In genomic region chr3:42698911-42699230, GRCh38 we compare ENCODE assay signal across 17 cellular contexts. TPM values are rescaled to one million over a fixed set of nuclear protein-coding genes. Genes with fewer than 3 reads are reported as not detected.
DNase-seq lines count a peak whose midpoint lies in the region; ATAC-seq, FAIRE-seq and TF ChIP-seq lines count a peak whose summit lies in the region.
"Had no signal": no experiment of that assay in that cellular context is flagged by ENCODE, and none has a peak within 500 bp of the region (broad histone marks: within the 10 kb centered on the region; RNA-seq: fewer than 3 reads in every experiment).

No MANE protein-coding gene starts in this region.

- intact Hi-C loops in activated CD4-positive, alpha-beta memory T cell treated with anti-CD3 and anti-CD28 coated beads for 36 hours (cut with micrococcal nuclease) = no loop called here
- intact Hi-C loops in HepG2 (cut with micrococcal nuclease; ENCODE audit: unreplicated experiment) (no loop called here), stomach (cut with DNase I; ENCODE audit: low total_unique reads) (no loop called here), thyroid gland (cut with DNase I) (no loop called here)

- TF ChIP-seq EP300 in HepG2 (IDR thresholded peaks at IDR 0.05; ENCODE audit: low read depth in 2 of 2, low read length in 2 of 2) = no peak
- no peak for TF ChIP-seq EP300 in HepG2 (CRISPR knock-in tag; IDR thresholded peaks at IDR 0.05; ENCODE audit: borderline replicate concordance)
- TF ChIP-seq EP300 in stomach (IDR thresholded peaks at IDR 0.05) = no peak

- no peak for TF ChIP-seq RAD21 in HepG2 (CRISPR knock-in tag; IDR thresholded peaks at IDR 0.05)

- H3K79me2 ChIP-seq in HepG2 (ENCODE audit: insufficient read depth, low read length) = no peaks in the 10 kb centered on the region
- H3K79me2 ChIP-seq in smooth muscle cell (ENCODE audit: low read depth) = no peaks in the 10 kb centered on the region

- H3K4me3 ChIP-seq in HepG2 (replicated peaks in 1 of 3; ENCODE audit: insufficient read depth in 1 of 3, low read depth in 2 of 3, low read length in 3 of 3) = no peak overlapping the region
- H3K4me3 ChIP-seq in stomach = no peak overlapping the region
- no peak overlapping the region for H3K4me3 ChIP-seq in smooth muscle cell
- H3K4me3 ChIP-seq in thyroid gland (replicated peaks in 1 of 3) = no peak overlapping the region
- H3K4me3 ChIP-seq: upper lobe of left lung had no signal

- H3K9me3 Mint-ChIP-seq in activated T-cell treated with anti-CD3 and anti-CD28 coated beads, Interleukin-2, amount 50 U/mL, for 24 hours = no peaks in the 10 kb centered on the region
- no peaks in the 10 kb centered on the region for H3K9me3 Mint-ChIP-seq in activated T-cell treated with anti-CD3 and anti-CD28 coated beads, Interleukin-2, amount 50 U/mL, for 4 hours
- H3K9me3 Mint-ChIP-seq in activated CD4-positive, alpha-beta memory T cell treated with anti-CD3 and anti-CD28 coated beads for 36 hours = no peaks in the 10 kb centered on the region
- H3K9me3 Mint-ChIP-seq: activated naive CD4-positive, alpha-beta T cell treated with anti-CD3 and anti-CD28 coated beads, Interleukin-2, amount 50 U/mL, for 72 hours; CD8-positive, alpha-beta memory T cell had no signal

- H3K27me3 ChIP-seq in HepG2 (ENCODE audit: control insufficient read depth in 1 of 2, insufficient read depth in 2 of 2, low read length in 2 of 2) (peaks cover 7 to 12% of the 10 kb centered on the region in 2 experiments; a peak in 3 of 5 replicates), stomach (peaks cover 0 to 29% (median 0%) of the 10 kb centered on the region in 3 donors), smooth muscle cell (ENCODE audit: low read depth) (peaks cover 14% of the 10 kb centered on the region), thyroid gland (no peaks in the 10 kb centered on the region)
- H3K27me3 ChIP-seq: heart left ventricle, upper lobe of left lung had no signal

- DNase-seq in activated T-cell treated with anti-CD3 and anti-CD28 coated beads, Interleukin-2, amount 50 U/mL, for 24 hours = peak; percentile 29
- no peak for DNase-seq in activated T-cell treated with anti-CD3 and anti-CD28 coated beads, Interleukin-2, amount 50 U/mL, for 4 hours
- peak; percentile 55 for DNase-seq in activated CD4-positive, alpha-beta memory T cell treated with anti-CD3 and anti-CD28 coated beads for 36 hours
- DNase-seq in HepG2 (ENCODE audit: low spot score) (no peak), stomach (peak; percentile 15), smooth muscle cell (lab: John Stamatoyannopoulos, UW; ENCODE audit: unreplicated experiment) (no peak), thyroid gland (no peak), DMS153 (lab: John Stamatoyannopoulos, UW) (no peak)
- DNase-seq: CD8-positive, alpha-beta memory T cell; IMR-90; NCI-H1092; NCI-H774; stimulated activated CD4-positive, alpha-beta T cell treated with anti-CD3 and anti-CD28 coated beads, Interleukin-4, amount 100 ng/mL, for 24 hours had no signal

- H3K4me3 Mint-ChIP-seq in activated T-cell treated with anti-CD3 and anti-CD28 coated beads, Interleukin-2, amount 50 U/mL, for 24 hours = no peak overlapping the region
- no peak overlapping the region for H3K4me3 Mint-ChIP-seq in activated T-cell treated with anti-CD3 and anti-CD28 coated beads, Interleukin-2, amount 50 U/mL, for 4 hours
- H3K4me3 Mint-ChIP-seq in activated CD4-positive, alpha-beta memory T cell treated with anti-CD3 and anti-CD28 coated beads for 36 hours = no peak overlapping the region

- H3K4me2 ChIP-seq in HepG2 (ENCODE audit: low read depth, low read length) = no peak overlapping the region
- H3K4me2 ChIP-seq in smooth muscle cell = no peak overlapping the region

- WGBS in HepG2 (ENCODE audit: low lambda C conversion rate) = 5% methylated on average over 7 of the region's 9 CpGs
- WGBS in stomach, 5 donors = 63 to 88% (median 67%) methylated on average over 9 of the region's 9 CpGs
- 83% methylated on average over 9 of the region's 9 CpGs for WGBS in smooth muscle cell (ENCODE audit: low lambda C conversion rate)
- 72 to 73% methylated on average over 8 to 9 of the region's 9 CpGs for WGBS in thyroid gland, 2 donors

- CTCF ChIA-PET in activated CD4-positive, alpha-beta memory T cell treated with anti-CD3 and anti-CD28 coated beads for 36 hours (lab: Charles Lee) = interaction anchor here (0.6 kb wide), 1 partner anchor 147 kb away, joined by 3 read pairs; no protein-coding TSS in a partner anchor
- CTCF ChIA-PET in HepG2 (lab: Yijun Ruan, JAX; ENCODE audit: low intra/inter-chr PET ratio, low total read pairs) = no interaction called here

- H2AFZ ChIP-seq in HepG2 (ENCODE audit: low read length) (no peak overlapping the region), smooth muscle cell (ENCODE audit: low read depth) (no peak overlapping the region)

- BruUV-seq in HepG2 (replicated peaks; lab: Mats Ljungman, UMichigan) = no TSS peak

- H3K27ac ChIP-seq in HepG2 (ENCODE audit: extremely low read length, insufficient read depth, low read length) = no peak overlapping the region
- no peak overlapping the region for H3K27ac ChIP-seq in stomach
- H3K27ac ChIP-seq in smooth muscle cell (ENCODE audit: low read depth) = no peak overlapping the region
- no peak overlapping the region for H3K27ac ChIP-seq in thyroid gland
- H3K27ac ChIP-seq: upper lobe of left lung had no signal

- peaks cover 7% of the 10 kb centered on the region for H3K4me1 Mint-ChIP-seq in activated T-cell treated with anti-CD3 and anti-CD28 coated beads, Interleukin-2, amount 50 U/mL, for 24 hours (ENCODE audit: low read depth)
- peaks cover 2% of the 10 kb centered on the region for H3K4me1 Mint-ChIP-seq in activated T-cell treated with anti-CD3 and anti-CD28 coated beads, Interleukin-2, amount 50 U/mL, for 4 hours (ENCODE audit: low read depth)
- peaks cover 6% of the 10 kb centered on the region for H3K4me1 Mint-ChIP-seq in activated CD4-positive, alpha-beta memory T cell treated with anti-CD3 and anti-CD28 coated beads for 36 hours (ENCODE audit: low read depth)

- no peaks in the 10 kb centered on the region for H3F3A ChIP-seq in smooth muscle cell (ENCODE audit: low read depth)

- H3K36me3 ChIP-seq in HepG2 (replicated peaks in 1 of 2; ENCODE audit: control insufficient read depth in 1 of 2, insufficient read depth in 2 of 2, low read length in 2 of 2) (no peaks in the 10 kb centered on the region), stomach (no peaks in the 10 kb centered on the region), smooth muscle cell (ENCODE audit: low read depth) (no peaks in the 10 kb centered on the region), thyroid gland (no peaks in the 10 kb centered on the region)
- H3K36me3 ChIP-seq: upper lobe of left lung had no signal

- TF ChIP-seq POLR2A in HepG2 (IDR thresholded peaks at IDR 0.05; ENCODE audit: insufficient read depth in 1 of 2, low read depth in 2 of 2, low read length in 2 of 2) (no peak), stomach (IDR thresholded peaks at IDR 0.05) (no peak), thyroid gland (IDR thresholded peaks at IDR 0.05) (no peak)

- no peaks in the 10 kb centered on the region for H3K9me3 ChIP-seq in HepG2 (ENCODE audit: low read length)
- H3K9me3 ChIP-seq in stomach = no peaks in the 10 kb centered on the region
- no peaks in the 10 kb centered on the region for H3K9me3 ChIP-seq in smooth muscle cell (replicated peaks; ENCODE audit: low read depth)
- H3K9me3 ChIP-seq in thyroid gland = no peaks in the 10 kb centered on the region
- H3K9me3 ChIP-seq: heart left ventricle, upper lobe of left lung had no signal

- H3K9ac ChIP-seq in HepG2 (ENCODE audit: insufficient read depth, low read depth, low read length) (no peak overlapping the region), smooth muscle cell (ENCODE audit: low read depth) (no peak overlapping the region)

- FAIRE-seq in HepG2 (lab: Jason Lieb, UNC) = no peak
- FAIRE-seq: islet of Langerhans had no signal

- peaks cover 13% of the 10 kb centered on the region for H3K27me3 Mint-ChIP-seq in activated T-cell treated with anti-CD3 and anti-CD28 coated beads, Interleukin-2, amount 50 U/mL, for 24 hours
- peaks cover 4% of the 10 kb centered on the region for H3K27me3 Mint-ChIP-seq in activated T-cell treated with anti-CD3 and anti-CD28 coated beads, Interleukin-2, amount 50 U/mL, for 4 hours (ENCODE audit: low read depth)
- H3K27me3 Mint-ChIP-seq in activated CD4-positive, alpha-beta memory T cell treated with anti-CD3 and anti-CD28 coated beads for 36 hours = no peaks in the 10 kb centered on the region

- no peaks in the 10 kb centered on the region for H3K36me3 Mint-ChIP-seq in activated T-cell treated with anti-CD3 and anti-CD28 coated beads, Interleukin-2, amount 50 U/mL, for 24 hours (ENCODE audit: low read depth)
- H3K36me3 Mint-ChIP-seq in activated T-cell treated with anti-CD3 and anti-CD28 coated beads, Interleukin-2, amount 50 U/mL, for 4 hours (ENCODE audit: insufficient read depth) = no peaks in the 10 kb centered on the region
- H3K36me3 Mint-ChIP-seq in activated CD4-positive, alpha-beta memory T cell treated with anti-CD3 and anti-CD28 coated beads for 36 hours = no peaks in the 10 kb centered on the region
- H3K36me3 Mint-ChIP-seq: activated naive CD4-positive, alpha-beta T cell treated with anti-CD3 and anti-CD28 coated beads, Interleukin-2, amount 50 U/mL, for 72 hours; CD8-positive, alpha-beta memory T cell had no signal

- in situ Hi-C loops in HepG2 (cut with HindIII; ENCODE audit: extremely low pct_ligation_motif_present, low pct_unique_long_range_greater_than_20kb) = no loop called here

- ATAC-seq in activated T-cell treated with anti-CD3 and anti-CD28 coated beads, Interleukin-2, amount 50 U/mL, for 4 hours = no peak
- ATAC-seq in HepG2 = no peak
- ATAC-seq: heart left ventricle had no signal

- no peaks in the 10 kb centered on the region for H4K20me1 ChIP-seq in HepG2 (ENCODE audit: insufficient read depth, low read length)
- H4K20me1 ChIP-seq in smooth muscle cell (ENCODE audit: low read depth) = no peaks in the 10 kb centered on the region

- H3K4me1 ChIP-seq in HepG2 (ENCODE audit: insufficient read depth, low read length) (no peaks in the 10 kb centered on the region), stomach (peaks cover 0 to 4% (median 0%) of the 10 kb centered on the region in 4 donors), smooth muscle cell (ENCODE audit: low read depth) (no peaks in the 10 kb centered on the region), thyroid gland (peaks cover 14 to 27% of the 10 kb centered on the region in 2 donors)

- H3K27ac Mint-ChIP-seq in activated T-cell treated with anti-CD3 and anti-CD28 coated beads, Interleukin-2, amount 50 U/mL, for 24 hours = no peak overlapping the region
- no peak overlapping the region for H3K27ac Mint-ChIP-seq in activated CD4-positive, alpha-beta memory T cell treated with anti-CD3 and anti-CD28 coated beads for 36 hours
- H3K27ac Mint-ChIP-seq: activated naive CD4-positive, alpha-beta T cell treated with anti-CD3 and anti-CD28 coated beads, Interleukin-2, amount 50 U/mL, for 72 hours; CD8-positive, alpha-beta memory T cell had no signal

- TF ChIP-seq CTCF in HepG2 (CRISPR knock-in tag; IDR thresholded peaks at IDR 0.05) (no peak), stomach (IDR thresholded peaks at IDR 0.05) (no peak), smooth muscle cell (IDR thresholded peaks at IDR 0.05; ENCODE audit: borderline replicate concordance, insufficient read depth, poor library complexity, severe bottlenecking) (no peak), thyroid gland (IDR thresholded peaks at IDR 0.05) (no peak)

- POLR2A ChIA-PET in activated CD4-positive, alpha-beta memory T cell treated with anti-CD3 and anti-CD28 coated beads for 36 hours (lab: Charles Lee) = no interaction called here
- POLR2A ChIA-PET in HepG2 (lab: Yijun Ruan, JAX) = no interaction called here

RNA-seq across cellular contexts. Expression of gene HHATL, which starts 3.7 kb away (rescaled TPM):
- total RNA-seq in activated T-cell treated with anti-CD3 and anti-CD28 coated beads, Interleukin-2, amount 50 U/mL, for 4 hours = not detected
- total RNA-seq in activated CD4-positive, alpha-beta memory T cell treated with anti-CD3 and anti-CD28 coated beads for 36 hours = not detected
- total RNA-seq in HepG2 (2016; rRNA removed; fragmentation: Illumina TruSeq; extraction: Trizol) = not detected in 2 replicates
- total RNA-seq in HepG2 (2016; cell fraction: cytosol; rRNA removed; fragmentation: Illumina TruSeq; extraction: Trizol; ENCODE audit: low read depth) = not detected in 2 replicates
- not detected in 2 replicates for total RNA-seq in HepG2 (2016; cell fraction: insoluble cytoplasmic fraction; rRNA removed; fragmentation: Illumina TruSeq; extraction: Trizol)
- not detected in 2 replicates for total RNA-seq in HepG2 (2016; cell fraction: membrane; rRNA removed; fragmentation: Illumina TruSeq; extraction: Trizol)
- total RNA-seq in HepG2 (2016; cell fraction: nucleus; rRNA removed; fragmentation: Illumina TruSeq; extraction: Trizol) = 0.62 TPM in 1 of 2 replicates, not detected in the other
- polyA plus RNA-seq in HepG2 (2011; rRNA removed) = 0.04 and 0.26 TPM in 2 replicates
- 0.08 TPM in 2 replicates for polyA plus RNA-seq in HepG2 (2011; cell fraction: cytosol; rRNA removed)
- polyA plus RNA-seq in HepG2 (2011; cell fraction: nucleus; rRNA removed) = 0.74 and 1.2 TPM in 2 replicates
- not detected in 2 replicates for polyA plus RNA-seq in HepG2 (2012)
- not detected in 2 replicates for polyA plus RNA-seq in HepG2 (2016; cell fraction: cytosol; fragmentation: Illumina TruSeq; extraction: Trizol; ENCODE audit: low read depth)
- polyA plus RNA-seq in HepG2 (2016; cell fraction: insoluble cytoplasmic fraction; fragmentation: Illumina TruSeq; extraction: Trizol; ENCODE audit: low read depth) = not detected in 2 replicates
- polyA plus RNA-seq in HepG2 (2016; cell fraction: membrane; fragmentation: Illumina TruSeq; extraction: Trizol; ENCODE audit: low read depth) = not detected in 2 replicates
- polyA plus RNA-seq in HepG2 (2016; cell fraction: nucleus; fragmentation: Illumina TruSeq; extraction: Trizol; ENCODE audit: insufficient read depth, low read depth) = not detected in 2 replicates
- polyA minus RNA-seq in HepG2 (2011; rRNA and poly(A)+ RNA removed; ENCODE audit: low replicate concordance) = not detected in 2 replicates
- not detected in 2 replicates for polyA minus RNA-seq in HepG2 (2011; cell fraction: cytosol; rRNA and poly(A)+ RNA removed)
- 0.62 TPM in 1 of 2 replicates, not detected in the other for polyA minus RNA-seq in HepG2 (2011; cell fraction: nucleus; rRNA and poly(A)+ RNA removed)
- total RNA-seq in stomach = not detected
- polyA plus RNA-seq in stomach = 1 to 10 TPM in 1 of 3 donors, under 1 TPM in 2; 0.81 to 6.9 (median 0.90) TPM
- total RNA-seq in smooth muscle cell = not detected in 2 replicates
- not detected in 2 replicates for polyA plus RNA-seq in smooth muscle cell
- 10 to 100 TPM; 15.7 to 64.1 (median 32.4) TPM for total RNA-seq in thyroid gland
- total RNA-seq: activated naive CD4-positive, alpha-beta T cell treated with anti-CD3 and anti-CD28 coated beads, Interleukin-2, amount 50 U/mL, for 72 hours; CD8-positive, alpha-beta memory T cell; IMR-90 had no signal
- polyA plus RNA-seq: CD8-positive, alpha-beta memory T cell; IMR-90 had no signal

RNA-seq across cellular contexts. Expression of gene KLHL40, which starts 13.5 kb away (rescaled TPM):
- total RNA-seq in activated T-cell treated with anti-CD3 and anti-CD28 coated beads, Interleukin-2, amount 50 U/mL, for 4 hours = not detected
- not detected for total RNA-seq in activated CD4-positive, alpha-beta memory T cell treated with anti-CD3 and anti-CD28 coated beads for 36 hours
- not detected in 2 replicates for total RNA-seq in HepG2 (2016; rRNA removed; fragmentation: Illumina TruSeq; extraction: Trizol)
- not detected in 2 replicates for total RNA-seq in HepG2 (2016; cell fraction: cytosol; rRNA removed; fragmentation: Illumina TruSeq; extraction: Trizol; ENCODE audit: low read depth)
- total RNA-seq in HepG2 (2016; cell fraction: insoluble cytoplasmic fraction; rRNA removed; fragmentation: Illumina TruSeq; extraction: Trizol) = not detected in 2 replicates
- not detected in 2 replicates for total RNA-seq in HepG2 (2016; cell fraction: membrane; rRNA removed; fragmentation: Illumina TruSeq; extraction: Trizol)
- not detected in 2 replicates for total RNA-seq in HepG2 (2016; cell fraction: nucleus; rRNA removed; fragmentation: Illumina TruSeq; extraction: Trizol)
- polyA plus RNA-seq in HepG2 (2011; rRNA removed) = not detected in 2 replicates
- polyA plus RNA-seq in HepG2 (2011; cell fraction: cytosol; rRNA removed) = not detected in 2 replicates
- polyA plus RNA-seq in HepG2 (2011; cell fraction: nucleus; rRNA removed) = not detected in 2 replicates
- not detected in 2 replicates for polyA plus RNA-seq in HepG2 (2012)
- not detected in 2 replicates for polyA plus RNA-seq in HepG2 (2016; cell fraction: cytosol; fragmentation: Illumina TruSeq; extraction: Trizol; ENCODE audit: low read depth)
- polyA plus RNA-seq in HepG2 (2016; cell fraction: insoluble cytoplasmic fraction; fragmentation: Illumina TruSeq; extraction: Trizol; ENCODE audit: low read depth) = not detected in 2 replicates
- polyA plus RNA-seq in HepG2 (2016; cell fraction: membrane; fragmentation: Illumina TruSeq; extraction: Trizol; ENCODE audit: low read depth) = not detected in 2 replicates
- polyA plus RNA-seq in HepG2 (2016; cell fraction: nucleus; fragmentation: Illumina TruSeq; extraction: Trizol; ENCODE audit: insufficient read depth, low read depth) = not detected in 2 replicates
- 0.12 TPM in 1 of 2 replicates, not detected in the other for polyA minus RNA-seq in HepG2 (2011; rRNA and poly(A)+ RNA removed; ENCODE audit: low replicate concordance)
- not detected in 2 replicates for polyA minus RNA-seq in HepG2 (2011; cell fraction: cytosol; rRNA and poly(A)+ RNA removed)
- not detected in 2 replicates for polyA minus RNA-seq in HepG2 (2011; cell fraction: nucleus; rRNA and poly(A)+ RNA removed)
- under 1 TPM in 1 of 5 donors, not detected in 4; 0.18 TPM for total RNA-seq in stomach
- 1 to 10 TPM in 1 of 3 donors, under 1 TPM in 1, not detected in 1; 0.05 to 2.0 TPM for polyA plus RNA-seq in stomach
- not detected in 2 replicates for total RNA-seq in smooth muscle cell
- not detected in 2 replicates for polyA plus RNA-seq in smooth muscle cell
- total RNA-seq in thyroid gland = not detected
- total RNA-seq: activated naive CD4-positive, alpha-beta T cell treated with anti-CD3 and anti-CD28 coated beads, Interleukin-2, amount 50 U/mL, for 72 hours; CD8-positive, alpha-beta memory T cell; IMR-90; upper lobe of left lung had no signal
- polyA plus RNA-seq: CD8-positive, alpha-beta memory T cell; IMR-90 had no signal

RNA-seq across cellular contexts. Expression of gene ZBTB47, which starts 45.4 kb away (rescaled TPM):
- total RNA-seq in activated T-cell treated with anti-CD3 and anti-CD28 coated beads, Interleukin-2, amount 50 U/mL, for 4 hours = under 1 TPM; 0.26 to 0.79 (median 0.56) TPM
- total RNA-seq in activated CD4-positive, alpha-beta memory T cell treated with anti-CD3 and anti-CD28 coated beads for 36 hours = 1 to 10 TPM; 1.0 to 1.1 TPM
- total RNA-seq in HepG2 (2016; rRNA removed; fragmentation: Illumina TruSeq; extraction: Trizol) (1.4 and 3.1 TPM in 2 replicates), stomach (10 to 100 TPM; 10.1 to 40.3 (median 19.6) TPM), smooth muscle cell (6.5 and 7.7 TPM in 2 replicates), thyroid gland (10 to 100 TPM; 33.3 to 44.4 (median 42.0) TPM)
- 0.20 and 0.44 TPM in 2 replicates for total RNA-seq in HepG2 (2016; cell fraction: cytosol; rRNA removed; fragmentation: Illumina TruSeq; extraction: Trizol; ENCODE audit: low read depth)
- total RNA-seq in HepG2 (2016; cell fraction: insoluble cytoplasmic fraction; rRNA removed; fragmentation: Illumina TruSeq; extraction: Trizol) = 1.4 and 3.1 TPM in 2 replicates
- total RNA-seq in HepG2 (2016; cell fraction: membrane; rRNA removed; fragmentation: Illumina TruSeq; extraction: Trizol) = 1.5 and 1.6 TPM in 2 replicates
- 2.9 and 3.4 TPM in 2 replicates for total RNA-seq in HepG2 (2016; cell fraction: nucleus; rRNA removed; fragmentation: Illumina TruSeq; extraction: Trizol)
- polyA plus RNA-seq in HepG2 (2011; rRNA removed) (1.5 and 2.4 TPM in 2 replicates), stomach (10 to 100 TPM; 10.4 to 40.0 (median 32.1) TPM), smooth muscle cell (4.6 TPM in 2 replicates)
- 1.3 and 1.5 TPM in 2 replicates for polyA plus RNA-seq in HepG2 (2011; cell fraction: cytosol; rRNA removed)
- 5.0 and 5.4 TPM in 2 replicates for polyA plus RNA-seq in HepG2 (2011; cell fraction: nucleus; rRNA removed)
- 1.1 and 1.5 TPM in 2 replicates for polyA plus RNA-seq in HepG2 (2012)
- 0.19 and 0.20 TPM in 2 replicates for polyA plus RNA-seq in HepG2 (2016; cell fraction: cytosol; fragmentation: Illumina TruSeq; extraction: Trizol; ENCODE audit: low read depth)
- 1.4 and 1.5 TPM in 2 replicates for polyA plus RNA-seq in HepG2 (2016; cell fraction: insoluble cytoplasmic fraction; fragmentation: Illumina TruSeq; extraction: Trizol; ENCODE audit: low read depth)
- 0.82 and 1.3 TPM in 2 replicates for polyA plus RNA-seq in HepG2 (2016; cell fraction: membrane; fragmentation: Illumina TruSeq; extraction: Trizol; ENCODE audit: low read depth)
- 2.3 and 3.8 TPM in 2 replicates for polyA plus RNA-seq in HepG2 (2016; cell fraction: nucleus; fragmentation: Illumina TruSeq; extraction: Trizol; ENCODE audit: insufficient read depth, low read depth)
- 7.3 and 12.7 TPM in 2 replicates for polyA minus RNA-seq in HepG2 (2011; rRNA and poly(A)+ RNA removed; ENCODE audit: low replicate concordance)
- 1.7 and 1.8 TPM in 2 replicates for polyA minus RNA-seq in HepG2 (2011; cell fraction: cytosol; rRNA and poly(A)+ RNA removed)
- 4.7 and 5.2 TPM in 2 replicates for polyA minus RNA-seq in HepG2 (2011; cell fraction: nucleus; rRNA and poly(A)+ RNA removed)
- polyA plus RNA-seq: CD8-positive, alpha-beta memory T cell had no signal

Comparison
In these comparisons a context has a peak if more than half of its experiments do, and no peak if none do; other contexts are left out.
1. DNase-seq: peak in activated T-cell treated with anti-CD3 and anti-CD28 coated beads, Interleukin-2, amount 50 U/mL, for 24 hours (single experiment), activated CD4-positive, alpha-beta memory T cell treated with anti-CD3 and anti-CD28 coated beads for 36 hours (single experiment) and stomach (single experiment); none in activated T-cell treated with anti-CD3 and anti-CD28 coated beads, Interleukin-2, amount 50 U/mL, for 4 hours (single experiment), HepG2 (single experiment), smooth muscle cell (single experiment), thyroid gland (0 of 2) and DMS153 (single experiment).
2. RNA of gene HHATL, which starts 3.7 kb away (total RNA-seq): 15.7 to 64.1 TPM in thyroid gland; not detected in activated CD4-positive, alpha-beta memory T cell treated with anti-CD3 and anti-CD28 coated beads for 36 hours, not detected in activated T-cell treated with anti-CD3 and anti-CD28 coated beads, Interleukin-2, amount 50 U/mL, for 4 hours, 0.62 TPM in HepG2, not detected in stomach and not detected in smooth muscle cell; every median in the first group is over 10 times any median in the second.